In the genomic region with DNA sequence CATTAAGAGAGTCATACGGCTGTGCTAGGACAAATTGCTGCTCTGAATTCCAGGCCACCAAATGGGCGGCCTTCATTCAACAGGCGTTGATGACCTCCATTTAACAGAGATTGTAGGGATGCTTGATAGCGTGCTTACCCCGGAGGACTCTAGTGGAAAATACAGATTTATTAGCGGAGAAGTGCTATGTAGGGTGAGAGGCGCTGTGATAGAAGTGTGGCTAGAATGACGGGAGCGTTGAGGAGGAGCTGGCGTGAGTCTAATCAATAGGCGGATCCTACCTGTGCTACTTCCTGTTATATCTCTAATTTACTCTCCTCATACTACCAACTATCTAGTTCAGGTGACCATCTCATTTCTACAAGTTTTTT, we compare ENCODE assay signal across 9 cellular contexts. TPM values are rescaled to one million over a fixed set of nuclear protein-coding genes. Genes with fewer than 3 reads are reported as not detected.
DNase-seq lines count a peak whose midpoint lies in the region; ATAC-seq, FAIRE-seq and TF ChIP-seq lines count a peak whose summit lies in the region.
"Had no signal": no experiment of that assay in that cellular context is flagged by ENCODE, and none has a peak within 500 bp of the region (broad histone marks: within the 10 kb centered on the region; RNA-seq: fewer than 3 reads in every experiment).

No MANE protein-coding gene starts in this region.

- H2BK12ac ChIP-seq in H9 (ENCODE audit: insufficient read length, low read depth, low read length): no peak overlapping the region

- H3K4me1 Mint-ChIP-seq in H9: peaks cover 15 to 19% of the 10 kb centered on the region in 2 experiments

- intact Hi-C loops in lower lobe of right lung (cut with DNase I): no loop called here

- no peaks in the 10 kb centered on the region for H3K4me1 ChIP-seq in H9 (ENCODE audit: insufficient read depth, low read length)
- peaks cover 23% of the 10 kb centered on the region for H3K4me1 ChIP-seq in lower lobe of right lung
- H3K4me1 ChIP-seq in urinary bladder (ENCODE audit: insufficient read depth): peaks cover 2% of the 10 kb centered on the region

- no peaks in the 10 kb centered on the region; the same call in none of the 2 replicates for H3K27me3 Mint-ChIP-seq in H9 (ENCODE audit: low read depth)

- H3K4me2 ChIP-seq in H9 (ENCODE audit: insufficient read depth, insufficient read length, low read length): peak overlapping the region; percentile 97

- peak overlapping the region; percentile 91 to 98 (median 95) for H3K27ac Mint-ChIP-seq in H9

- H3K9me3 ChIP-seq in H9 (ENCODE audit: control insufficient read depth, low read depth, low read length) (no peaks in the 10 kb centered on the region), lower lobe of right lung (no peaks in the 10 kb centered on the region)

- TF ChIP-seq CTCF in H9 (conservative IDR thresholded peaks at IDR 0.05) (no peak), brain microvascular endothelial cell (IDR thresholded peaks at IDR 0.05; ENCODE audit: low read depth, low read length, missing control alignments) (no peak), lower lobe of right lung (IDR thresholded peaks at IDR 0.05) (no peak)

- no peaks in the 10 kb centered on the region for H4K20me1 ChIP-seq in H9 (ENCODE audit: control insufficient read depth, insufficient read depth, insufficient read length)

- no peak overlapping the region for H4K91ac ChIP-seq in H9 (ENCODE audit: insufficient read length, low read depth, low read length)

- H3T11ph ChIP-seq in H9 (ENCODE audit: low read length): no peak overlapping the region

- H3K36me3 Mint-ChIP-seq in H9 (ENCODE audit: insufficient read depth in 1 of 3, low read depth in 3 of 3): peaks cover 10 to 28% (median 11%) of the 10 kb centered on the region in 3 experiments; a peak in 6 of 7 replicates

- peaks cover 10% of the 10 kb centered on the region; the same call in 1 of the 2 replicates for H3K79me2 ChIP-seq in H9 (ENCODE audit: insufficient read depth, low read length)

- peak overlapping the region; percentile 93 to 95 for H3K4me3 Mint-ChIP-seq in H9

- no peak overlapping the region for H3K56ac ChIP-seq in H9 (ENCODE audit: insufficient read length, low read depth, low read length)

- no peak overlapping the region for H2BK15ac ChIP-seq in H9 (ENCODE audit: low read depth, low read length)

- peak overlapping the region; percentile 23 for H2AFZ ChIP-seq in H9 (ENCODE audit: low read length)

- H2AK5ac ChIP-seq in H9 (ENCODE audit: insufficient read length, low read length): no peak overlapping the region

- H3K4me3 ChIP-seq in brain microvascular endothelial cell (ENCODE audit: low read depth, low read length) (peak overlapping the region; percentile 100), lower lobe of right lung (peak overlapping the region; percentile 80), urinary bladder (ENCODE audit: low read depth, low read length) (peak overlapping the region; percentile 70)

- WGBS in H9 (ENCODE audit: extremely low coverage, insufficient read length, low lambda C conversion rate): no CpG with 5 or more reads among the region's 11 CpGs
- 2% methylated on average over 11 of the region's 11 CpGs for WGBS in urinary bladder

- ATAC-seq in lower lobe of right lung: no peak

- H3K23ac ChIP-seq in H9 (ENCODE audit: insufficient read length, low read depth, low read length): no peak overlapping the region

- H3K18ac ChIP-seq in H9 (ENCODE audit: insufficient read length, low read depth, low read length): peak overlapping the region; percentile 4

- DNase-seq in DMS 273 (lab: John Stamatoyannopoulos, UW; ENCODE audit: unreplicated experiment): peak; percentile 48
- DNase-seq in DMS 273 treated with DMSO at 0.1 percent for 48 hours (lab: John Stamatoyannopoulos, UW): no peak
- no peak for DNase-seq in H9
- DNase-seq in NCI-H69 (lab: John Stamatoyannopoulos, UW): peak; percentile 39
- DNase-seq in brain microvascular endothelial cell: peak; percentile 5
- DNase-seq in lower lobe of right lung: no peak
- no peak for DNase-seq in urothelium cell line (ENCODE audit: low spot score)

- peak overlapping the region; percentile 95 for H3K9ac ChIP-seq in H9 (ENCODE audit: extremely low read depth, insufficient read length, low read length)

- peaks cover 0 to 6% of the 10 kb centered on the region in 2 experiments; a peak in 1 of 5 replicates for H3K9me3 Mint-ChIP-seq in H9

- no peak overlapping the region for H2BK20ac ChIP-seq in H9 (ENCODE audit: low read depth, low read length, poor library complexity, severe bottlenecking)

- no peaks in the 10 kb centered on the region for H3K27me3 ChIP-seq in H9 (ENCODE audit: insufficient read depth, low read length)
- no peaks in the 10 kb centered on the region for H3K27me3 ChIP-seq in brain microvascular endothelial cell (replicated peaks)
- H3K27me3 ChIP-seq in lower lobe of right lung (ENCODE audit: low read depth): no peaks in the 10 kb centered on the region

- peak overlapping the region; percentile 98 for H3K14ac ChIP-seq in H9 (ENCODE audit: insufficient read depth, low read length)

- no peak overlapping the region for H3K4ac ChIP-seq in H9 (ENCODE audit: low read depth, low read length)

- H3K36me3 ChIP-seq in brain microvascular endothelial cell (replicated peaks): peaks cover 8% of the 10 kb centered on the region
- H3K36me3 ChIP-seq in lower lobe of right lung: peaks cover 15% of the 10 kb centered on the region
- no peaks in the 10 kb centered on the region for H3K36me3 ChIP-seq in urinary bladder (ENCODE audit: insufficient read depth)

- peak overlapping the region; percentile 46 for H4K8ac ChIP-seq in H9 (replicated peaks; ENCODE audit: insufficient read length, low read depth, low read length)

- H3K27ac ChIP-seq in H9 (ENCODE audit: insufficient read length, low read depth, low read length): no peak overlapping the region
- peak overlapping the region; percentile 83 for H3K27ac ChIP-seq in brain microvascular endothelial cell
- H3K27ac ChIP-seq in lower lobe of right lung: peak overlapping the region; percentile 87
- no peak overlapping the region for H3K27ac ChIP-seq in urinary bladder (ENCODE audit: low read depth)

- H2BK5ac ChIP-seq in H9 (ENCODE audit: insufficient read length, low read length): no peak overlapping the region

- H3K79me1 ChIP-seq in H9 (ENCODE audit: insufficient read depth, low read depth, low read length, poor library complexity, severe bottlenecking): peaks cover 11% of the 10 kb centered on the region

- no peak for FAIRE-seq in urothelium cell line (lab: Jason Lieb, UNC)
- FAIRE-seq: A204.1 had no signal

- peaks cover 5% of the 10 kb centered on the region for H3K23me2 ChIP-seq in H9 (ENCODE audit: insufficient read length, low read depth, low read length, poor library complexity, severe bottlenecking)

- no peak overlapping the region for H4K5ac ChIP-seq in H9 (ENCODE audit: insufficient read length, low read depth, low read length)

- in situ Hi-C loops in brain microvascular endothelial cell (cut with HindIII; ENCODE audit: low pct_ligation_motif_present, low sequenced_read_pairs): no loop called here

- H2BK120ac ChIP-seq in H9 (ENCODE audit: low read depth, low read length, poor library complexity, severe bottlenecking): no peak overlapping the region

RNA-seq across cellular contexts. Expression of a gene that starts 0.7 kb away (rescaled TPM):
- total RNA-seq in H9 (2021) (43.6 and 45.4 TPM in 2 replicates), lower lobe of right lung (31.5 TPM), urinary bladder (83.5 TPM)
- polyA plus RNA-seq in urinary bladder: 40.9 TPM

RNA-seq across cellular contexts. Expression of a gene that starts 15.1 kb away (rescaled TPM):
- 0.20 and 1.3 TPM in 2 replicates for total RNA-seq in H9 (2021)
- 5.1 TPM for total RNA-seq in lower lobe of right lung
- 0.95 TPM for total RNA-seq in urinary bladder
- 0.84 TPM for polyA plus RNA-seq in urinary bladder

Comparison
In these comparisons a context has a peak if more than half of its experiments do, and no peak if none do; other contexts are left out.
1. DNase-seq: peak in DMS 273 (single experiment), NCI-H69 (single experiment) and brain microvascular endothelial cell (single experiment); none in DMS 273 treated with DMSO at 0.1 percent for 48 hours (single experiment), H9 (single experiment), lower lobe of right lung (single experiment) and urothelium cell line (single experiment).
2. H3K27ac ChIP-seq: peak in brain microvascular endothelial cell (single experiment) and lower lobe of right lung (single experiment); none in H9 (single experiment) and urinary bladder (single experiment).
3. Peak in every context shown above with its lines, with median percentiles within 50 percentile points of each other: H3K4me3 ChIP-seq.